ENCODE assay signal across 8 cellular contexts in genomic region chr5:87268126-87268969, GRCh38. TPM values are rescaled to one million over a fixed set of nuclear protein-coding genes. Genes with fewer than 3 reads are reported as not detected.
DNase-seq lines count a peak whose midpoint lies in the region; ATAC-seq and TF ChIP-seq lines count a peak whose summit lies in the region.

No MANE protein-coding gene starts in this region.

- H3K4me1 Mint-ChIP-seq in activated CD4-positive, alpha-beta T cell treated with anti-CD3 and anti-CD28 coated beads for 36 hours: peaks cover 36% of the 10 kb centered on the region

- intact Hi-C loops in activated CD4-positive, alpha-beta T cell treated with anti-CD3 and anti-CD28 coated beads for 36 hours (cut with DNase I, micrococcal nuclease): loop anchor here (1.0 to 5.0 kb wide), 6 partner anchors 14 to 651 kb away; partner anchors contain the start of genes COX7C (in 2 of the 2) and CCNH (in 1 of the 2)

- DNase-seq in NCI-H1105 treated with DMSO at 0.1 percent for 48 hours (lab: John Stamatoyannopoulos, UW): peak; percentile 51
- no peak for DNase-seq in NCI-H1105 (lab: John Stamatoyannopoulos, UW)
- no peak for DNase-seq in HFF-Myc (ENCODE audit: extremely low read depth, low read depth)
- DNase-seq in NCI-H1092 (lab: John Stamatoyannopoulos, UW): peak; percentile 32
- DNase-seq in activated CD4-positive, alpha-beta T cell treated with anti-CD3 and anti-CD28 coated beads for 36 hours: peak; percentile 85
- peak; percentile 67 for DNase-seq in choroid plexus epithelial cell (ENCODE audit: low read depth)
- peak; percentile 86 for DNase-seq in kidney tubule cell (ENCODE audit: low spot score)
- peak; percentile 52 to 57 for DNase-seq in stimulated activated CD4-positive, alpha-beta T cell treated with anti-CD3 and anti-CD28 coated beads, Interleukin-15, amount 100 ng/mL, for 48 hours (ENCODE audit: low read depth in 2 of 2)

- peak; percentile 72 for ATAC-seq in activated CD4-positive, alpha-beta T cell treated with anti-CD3 and anti-CD28 coated beads for 36 hours

- no peak for TF ChIP-seq CTCF in HFF-Myc (IDR thresholded peaks at IDR 0.05; ENCODE audit: low read depth, low read length, missing control alignments)
- no peak for TF ChIP-seq CTCF in choroid plexus epithelial cell (conservative IDR thresholded peaks at IDR 0.05; ENCODE audit: low read depth, low read length)

- peak overlapping the region; percentile 81 for H3K4me3 ChIP-seq in HFF-Myc (replicated peaks; ENCODE audit: low read depth, low read length)
- peak overlapping the region; percentile 90 for H3K4me3 ChIP-seq in choroid plexus epithelial cell (ENCODE audit: low read depth, low read length)

- peaks cover 21% of the 10 kb centered on the region for H3K36me3 Mint-ChIP-seq in activated CD4-positive, alpha-beta T cell treated with anti-CD3 and anti-CD28 coated beads for 36 hours (ENCODE audit: low read depth)

- H3K4me3 Mint-ChIP-seq in activated CD4-positive, alpha-beta T cell treated with anti-CD3 and anti-CD28 coated beads for 36 hours: peak overlapping the region; percentile 100

- H3K27me3 Mint-ChIP-seq in activated CD4-positive, alpha-beta T cell treated with anti-CD3 and anti-CD28 coated beads for 36 hours: no peaks in the 10 kb centered on the region

- CTCF ChIA-PET in activated CD4-positive, alpha-beta T cell treated with anti-CD3 and anti-CD28 coated beads for 36 hours (lab: Charles Lee): interaction anchor here (0.6 to 2.2 kb wide), 3 partner anchors 13 to 144 kb away, joined by 3 to 6 read pairs (median 3); partner anchors contain the start of gene CCNH

- POLR2A ChIA-PET in activated CD4-positive, alpha-beta T cell treated with anti-CD3 and anti-CD28 coated beads for 36 hours (lab: Charles Lee): interaction anchor here (0.6 to 1.1 kb wide), 7 partner anchors 9 to 264 kb away, joined by 3 to 5 read pairs (median 3); no protein-coding TSS in a partner anchor

- no peaks in the 10 kb centered on the region for H3K9me3 Mint-ChIP-seq in activated CD4-positive, alpha-beta T cell treated with anti-CD3 and anti-CD28 coated beads for 36 hours (ENCODE audit: low read depth)

- peak overlapping the region; percentile 98 for H3K27ac Mint-ChIP-seq in activated CD4-positive, alpha-beta T cell treated with anti-CD3 and anti-CD28 coated beads for 36 hours

RNA-seq across cellular contexts. Expression of gene RASA1, which starts 0.7 kb away (rescaled TPM):
- total RNA-seq in activated CD4-positive, alpha-beta T cell treated with anti-CD3 and anti-CD28 coated beads for 36 hours: 10 to 100 TPM; 22.6 to 22.9 TPM

Comparison
In these comparisons a context has a peak if more than half of its experiments do, and no peak if none do; other contexts are left out.
1. DNase-seq: peak in NCI-H1105 treated with DMSO at 0.1 percent for 48 hours (single experiment), NCI-H1092 (single experiment), activated CD4-positive, alpha-beta T cell treated with anti-CD3 and anti-CD28 coated beads for 36 hours (single experiment), choroid plexus epithelial cell (single experiment), kidney tubule cell (single experiment) and stimulated activated CD4-positive, alpha-beta T cell treated with anti-CD3 and anti-CD28 coated beads, Interleukin-15, amount 100 ng/mL, for 48 hours (2 of 2); none in NCI-H1105 (single experiment) and HFF-Myc (single experiment).